ENCODE assay signal across 12 cellular contexts in the genomic region with DNA sequence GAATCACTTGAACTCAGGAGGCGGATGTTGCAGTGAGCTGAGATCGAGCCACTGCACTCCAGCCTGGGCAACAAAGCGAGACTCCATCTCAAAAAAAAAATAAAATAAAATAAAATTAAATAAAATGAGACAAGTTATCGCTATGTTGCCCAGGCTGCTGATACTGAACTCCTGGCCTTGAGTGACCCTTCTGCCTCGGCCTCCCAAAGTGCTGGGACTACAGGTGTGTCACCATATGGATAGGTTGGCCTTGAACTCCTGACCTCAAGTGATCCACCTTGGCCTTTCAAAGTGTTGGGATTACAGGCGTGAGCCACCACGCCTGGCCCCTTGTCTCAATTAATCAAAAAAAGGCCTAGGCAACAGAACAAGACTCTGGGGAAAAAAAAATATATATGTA. TPM values are rescaled to one million over a fixed set of nuclear protein-coding genes. Genes with fewer than 3 reads are reported as not detected.
"Had no signal": no experiment of that assay in that cellular context is flagged by ENCODE, and none has a peak within 500 bp of the region (broad histone marks: within the 10 kb centered on the region; RNA-seq: fewer than 3 reads in every experiment).

No MANE protein-coding gene starts in this region.

RNA-seq across cellular contexts. Expression of gene CYP17A1, which starts 16.0 kb away (rescaled TPM):
- total RNA-seq: chondrocyte, dermis microvascular lymphatic vessel endothelial cell, endodermal cell, esophagus squamous epithelium, glomerular endothelial cell, kidney epithelial cell, left cardiac atrium, left ventricle myocardium superior, lung microvascular endothelial cell, mesenteric fat pad, myocyte had no signal
- polyA plus RNA-seq: keratinocyte had no signal
